Comparison of ENCODE assay signal across 8 cellular contexts in the genomic region with DNA sequence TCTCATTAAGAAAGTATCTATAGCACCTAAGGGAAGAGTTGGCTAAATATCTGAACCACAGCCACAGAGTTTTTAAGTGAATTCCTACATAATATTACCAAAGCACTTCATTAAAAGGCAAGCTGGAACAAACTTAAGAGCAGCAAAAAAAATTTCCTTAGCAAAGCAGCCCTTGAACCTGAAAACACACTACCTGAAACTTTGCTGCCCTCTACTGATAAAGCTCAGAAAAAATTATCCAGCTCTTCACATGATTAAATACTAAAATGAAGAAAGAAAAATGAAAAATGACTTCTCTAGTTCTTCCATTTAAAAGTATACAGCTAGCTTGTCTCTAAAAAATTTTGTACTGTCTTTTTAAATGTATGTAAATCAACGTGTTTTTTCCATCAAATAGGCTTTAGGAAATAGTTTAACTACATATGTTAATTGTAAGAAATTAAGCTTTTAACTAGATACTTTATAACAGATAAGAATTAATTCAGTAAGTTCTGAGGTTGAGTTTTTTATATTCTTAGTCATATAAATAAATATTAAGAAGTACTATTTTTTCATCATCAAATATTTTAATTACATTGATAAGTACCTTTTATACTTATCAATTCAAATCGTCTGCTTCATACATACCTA.
DNase-seq lines count a peak whose midpoint lies in the region; ATAC-seq, FAIRE-seq and TF ChIP-seq lines count a peak whose summit lies in the region.

No MANE protein-coding gene starts in this region.

- H4K20me1 ChIP-seq in K562 (replicated peaks; ENCODE audit: control insufficient read depth, insufficient read depth, low read length): no peaks in the 10 kb centered on the region

- intact Hi-C loops in K562 (cut with micrococcal nuclease) (no loop called here), heart left ventricle (cut with DNase I) (no loop called here)

- FAIRE-seq in K562 (lab: Jason Lieb, UNC): no peak

- H3K27ac Mint-ChIP-seq in mesothelial cell of epicardium: no peak overlapping the region

- 0% methylated on average over 2 of the region's 2 CpGs for WGBS in K562 (ENCODE audit: insufficient coverage, low coverage, missing lambda C conversion rate)
- 34 to 41% (median 37%) methylated on average over 2 of the region's 2 CpGs for WGBS in heart left ventricle, 4 donors

- H3K79me2 ChIP-seq in K562 (ENCODE audit: control insufficient read depth, insufficient read depth, low read length): no peaks in the 10 kb centered on the region

- H3K4me1 ChIP-seq in K562 (replicated peaks in 1 of 2; ENCODE audit: control insufficient read depth in 2 of 2, insufficient read depth in 2 of 2, low read length in 2 of 2): no peaks in the 10 kb centered on the region
- no peaks in the 10 kb centered on the region for H3K4me1 ChIP-seq in heart left ventricle

- H2AFZ ChIP-seq in K562 (ENCODE audit: low read depth, low read length): no peak overlapping the region

- TF ChIP-seq CTCF in GM06990 (IDR thresholded peaks at IDR 0.05; ENCODE audit: insufficient read depth, low read length, poor library complexity, severe bottlenecking) (peak; percentile 43), NB4 (IDR thresholded peaks at IDR 0.05; ENCODE audit: low read depth, low read length) (peak; percentile 30), K562 (IDR thresholded peaks at IDR 0.05 in 2 of 3, conservative IDR thresholded peaks at IDR 0.05 in 1 of 3; ENCODE audit: insufficient read depth in 2 of 3, low read depth in 1 of 3, low read length in 3 of 3) (peak in 2 of 3 experiments; percentile 16 to 31; a peak in 1 of 6 replicates), mesothelial cell of epicardium (IDR thresholded peaks at IDR 0.05; ENCODE audit: unreplicated experiment) (peak; percentile 55), heart left ventricle (IDR thresholded peaks at IDR 0.05) (peak in 4 of 12 donors; percentile 17 to 45 (median 32))

- TF ChIP-seq EP300 in K562 (IDR thresholded peaks at IDR 0.05; ENCODE audit: low read length): no peak

- in situ Hi-C loops in K562 (cut with MboI): no loop called here

- H3K36me3 ChIP-seq in GM06990 (ENCODE audit: control insufficient read depth, insufficient read depth, low read length) (no peaks in the 10 kb centered on the region), K562 (ENCODE audit: control insufficient read depth, insufficient read depth, low read length) (no peaks in the 10 kb centered on the region), heart left ventricle (no peaks in the 10 kb centered on the region)

- H3K27me3 ChIP-seq in GM06990 (replicated peaks; ENCODE audit: control insufficient read depth, insufficient read depth, low read length) (no peaks in the 10 kb centered on the region), K562 (ENCODE audit: control insufficient read depth in 2 of 2, insufficient read depth in 2 of 2, low read length in 2 of 2) (no peaks in the 10 kb centered on the region), heart left ventricle (no peaks in the 10 kb centered on the region)

- no peaks in the 10 kb centered on the region for H3K27me3 Mint-ChIP-seq in mesothelial cell of epicardium (ENCODE audit: low read depth)

- DNase-seq in GM06990 (ENCODE audit: extremely low read depth, insufficient read length) (no peak), NB4 (ENCODE audit: low read depth) (peak; percentile 49), K562 (ENCODE audit: extremely low read depth in 1 of 4, low spot score in 3 of 4) (peak in 1 of 4 experiments; percentile 1), mesothelial cell of epicardium (ENCODE audit: low spot score in 2 of 2, unreplicated experiment in 2 of 2) (no peak), NCI-H2196 (lab: John Stamatoyannopoulos, UW; ENCODE audit: unreplicated experiment) (no peak), heart left ventricle (no peak)

- BruUV-seq in K562 (replicated peaks; lab: Mats Ljungman, UMichigan): no TSS peak

- H3K4me2 ChIP-seq in K562 (ENCODE audit: insufficient read depth, low read length): no peak overlapping the region

- H3K4me1 Mint-ChIP-seq in mesothelial cell of epicardium: peaks cover 5% of the 10 kb centered on the region

- H3K9ac ChIP-seq in K562 (ENCODE audit: insufficient read depth in 1 of 2, low read depth in 2 of 2, low read length in 2 of 2): no peak overlapping the region

- H3K9me3 Mint-ChIP-seq in mesothelial cell of epicardium: peaks cover 9% of the 10 kb centered on the region

- TF ChIP-seq POLR2A in NB4 (IDR thresholded peaks at IDR 0.05; ENCODE audit: extremely low read depth, insufficient read length) (no peak), K562 (conservative IDR thresholded peaks at IDR 0.05) (no peak), heart left ventricle (IDR thresholded peaks at IDR 0.05) (no peak)

- H3K27ac ChIP-seq in K562 (ENCODE audit: extremely low read depth, low read depth, low read length): no peak overlapping the region
- no peak overlapping the region for H3K27ac ChIP-seq in heart left ventricle

- H3K36me3 Mint-ChIP-seq in mesothelial cell of epicardium: peaks cover 5% of the 10 kb centered on the region

- TF ChIP-seq RAD21 in K562 (CRISPR knock-in tag; conservative IDR thresholded peaks at IDR 0.05 in 1 of 2, IDR thresholded peaks at IDR 0.05 in 1 of 2): peak in 1 of 2 experiments; percentile 51; a peak in 3 of 4 replicates

- no peak for ATAC-seq in K562
- no peak for ATAC-seq in GM21786 (IDR thresholded peaks at IDR 0.05; ENCODE audit: unreplicated experiment)
- no peak for ATAC-seq in HG03354 (IDR thresholded peaks at IDR 0.05; ENCODE audit: poor library complexity, severe bottlenecking, unreplicated experiment)
- ATAC-seq in heart left ventricle: no peak

- POLR2A ChIA-PET in K562 (lab: Yijun Ruan, JAX): interaction anchor here (0.5 kb wide), 1 partner anchor 674 kb away, joined by 3 read pairs; no protein-coding TSS in a partner anchor

- H3K4me3 ChIP-seq in GM06990 (replicated peaks; ENCODE audit: low read depth, low read length) (no peak overlapping the region), NB4 (ENCODE audit: low read depth, low read length) (no peak overlapping the region), K562 (no peak overlapping the region), heart left ventricle (no peak overlapping the region)

- no peak overlapping the region for H3K4me3 Mint-ChIP-seq in mesothelial cell of epicardium

- CTCF ChIA-PET in K562 (lab: Yijun Ruan, JAX; ENCODE audit: low intra/inter-chr PET ratio): no interaction called here

- H3K9me1 ChIP-seq in K562 (ENCODE audit: control insufficient read depth, insufficient read depth, low read length): no peaks in the 10 kb centered on the region

- H3K9me3 ChIP-seq in K562 (replicated peaks; ENCODE audit: control insufficient read depth, insufficient read depth, low read depth, low read length) (no peaks in the 10 kb centered on the region), heart left ventricle (peaks cover 0 to 5% (median 0%) of the 10 kb centered on the region in 12 donors)

TF ChIP-seq in K562, 482 proteins besides CTCF, POLR2A, EP300 and RAD21:
- TF ChIP-seq BCLAF1 (IDR thresholded peaks at IDR 0.05; ENCODE audit: borderline replicate concordance in 1 of 2, control insufficient read depth in 1 of 2, low read depth in 2 of 2, low read length in 1 of 2) (no peak), SMC3 (conservative IDR thresholded peaks at IDR 0.05; ENCODE audit: insufficient read depth, low read depth, low read length) (0 out of 2 replicates have a peak, but pooled peaks have one; percentile 6), U2AF1 (optimal IDR thresholded peaks at IDR 0.05; ENCODE audit: low read depth, low read length) (no peak), MYC (IDR thresholded peaks at IDR 0.05; ENCODE audit: low read depth, low read length) (no peak), MYC (CRISPR knock-in tag; IDR thresholded peaks at IDR 0.05; ENCODE audit: borderline replicate concordance, low read depth) (no peak), PKNOX1 (IDR thresholded peaks at IDR 0.05) (no peak), ZNF717 (CRISPR knock-in tag; IDR thresholded peaks at IDR 0.05) (no peak), U2AF2 (optimal IDR thresholded peaks at IDR 0.05; ENCODE audit: low read depth, low read length) (no peak), ZBTB1 (CRISPR knock-in tag; IDR thresholded peaks at IDR 0.05; ENCODE audit: borderline replicate concordance, low read depth) (no peak), RBM15 (IDR thresholded peaks at IDR 0.05; ENCODE audit: insufficient read depth, low read length) (no peak)
TF ChIP-seq in K562: peak in this region for 1.
